In the genomic region with DNA sequence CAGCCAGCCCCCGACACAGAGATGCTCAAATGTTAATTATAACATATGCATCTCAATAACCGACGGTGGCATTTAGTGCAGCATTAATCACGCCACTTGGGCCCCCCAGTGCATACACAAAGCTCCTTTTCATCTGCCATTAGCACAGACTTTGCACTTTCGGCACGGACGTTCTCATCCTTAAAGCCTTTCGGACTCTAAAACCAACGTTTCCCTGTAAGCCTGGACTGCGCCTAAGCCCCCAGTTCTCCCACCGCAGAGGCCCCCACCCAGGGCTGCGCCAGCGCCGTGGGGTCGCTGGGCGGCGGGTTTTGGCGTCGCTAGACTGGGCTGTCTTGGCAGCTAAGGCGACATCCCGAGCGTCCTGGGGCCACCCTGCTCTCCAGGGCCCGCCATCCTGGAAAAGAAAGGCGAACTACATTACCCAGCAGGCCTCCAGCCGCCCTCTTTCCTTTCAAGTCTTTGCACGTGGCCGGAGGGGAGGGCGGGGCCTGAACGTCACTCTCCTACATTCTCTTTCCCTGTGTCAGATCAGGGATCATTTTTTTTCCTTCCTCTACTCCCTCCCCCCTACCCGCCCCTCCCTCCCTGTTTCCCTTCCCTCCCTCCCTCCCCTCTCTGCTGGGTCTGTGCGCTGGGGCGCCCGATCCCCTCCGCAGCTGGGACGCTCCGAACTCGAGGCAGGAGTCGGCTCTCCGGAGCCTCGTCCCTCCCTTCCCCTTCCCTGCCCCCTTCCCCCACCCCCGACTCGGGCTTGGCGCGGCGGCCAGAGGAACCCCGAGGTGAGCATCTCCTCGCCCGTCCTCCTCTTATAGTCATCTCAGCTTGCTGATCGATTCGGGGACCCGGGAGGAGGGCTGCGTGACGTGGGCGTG, we compare ENCODE assay signal across 8 cellular contexts. TPM values are rescaled to one million over a fixed set of nuclear protein-coding genes. Genes with fewer than 3 reads are reported as not detected.
DNase-seq lines count a peak whose midpoint lies in the region; TF ChIP-seq lines count a peak whose summit lies in the region.

Gene CTIF (plus strand): TSS at position 501 of the 875 bp plus-strand sequence. CDS start 80,535 bp downstream, outside the sequence.

- H3K4me1 ChIP-seq in thymus (ENCODE audit: control insufficient read depth, insufficient read depth, low read length), result peaks cover 6% of the 10 kb centered on the region

- POLR2A ChIA-PET in HEK293T (lab: Yijun Ruan, JAX), result interaction anchor here (1.1 to 1.5 kb wide), 3 partner anchors 11 to 948 kb away, joined by 3 to 5 read pairs (median 3); partner anchors contain the start of gene C18orf32

- in situ Hi-C loops in SK-MEL-5 (cut with HindIII; ENCODE audit: low pct_unique_long_range_greater_than_20kb, low sequenced_read_pairs), result no loop called here

- WGBS in thymus, result 10% methylated on average over 54 of the region's 54 CpGs

- H3K27ac ChIP-seq in thymus (ENCODE audit: low read depth), result peak within 1 kb of the TSS; percentile 44

- no peak within 1 kb of the TSS for H3K27ac Mint-ChIP-seq in activated naive CD8-positive, alpha-beta T cell treated with anti-CD3 and anti-CD28 coated beads for 36 hours

- H3K9me3 Mint-ChIP-seq in activated naive CD8-positive, alpha-beta T cell treated with anti-CD3 and anti-CD28 coated beads for 36 hours, result no peaks in the 10 kb centered on the region

- no peaks in the 10 kb centered on the region for H3K9me3 ChIP-seq in thymus (ENCODE audit: control insufficient read depth)

- H3K4me3 Mint-ChIP-seq in activated naive CD8-positive, alpha-beta T cell treated with anti-CD3 and anti-CD28 coated beads for 36 hours, result peak within 1 kb of the TSS; percentile 83

- H3K27me3 Mint-ChIP-seq in activated naive CD8-positive, alpha-beta T cell treated with anti-CD3 and anti-CD28 coated beads for 36 hours, result peaks cover 28% of the 10 kb centered on the region

- H3K36me3 ChIP-seq in thymus (ENCODE audit: control insufficient read depth, insufficient read depth), result no peaks in the 10 kb centered on the region

- DNase-seq in GM04503 (ENCODE audit: low read depth) (peak; percentile 85), HEK293T (ENCODE audit: extremely low spot score) (peak; percentile 81), MV-4-11 (lab: John Stamatoyannopoulos, UW) (peak; percentile 81), SK-MEL-5 (ENCODE audit: low read depth, low spot score) (peak; percentile 93), glomerular visceral epithelial cell (ENCODE audit: extremely low spot score) (peak; percentile 93), nucleus accumbens (lab: John Stamatoyannopoulos, UW) (peak; percentile 28 to 99 (median 94))
- DNase-seq in activated naive CD8-positive, alpha-beta T cell treated with anti-CD3 and anti-CD28 coated beads for 36 hours, result peak; percentile 66

- peaks cover 15% of the 10 kb centered on the region for H3K4me1 Mint-ChIP-seq in activated naive CD8-positive, alpha-beta T cell treated with anti-CD3 and anti-CD28 coated beads for 36 hours

- H3K36me3 Mint-ChIP-seq in activated naive CD8-positive, alpha-beta T cell treated with anti-CD3 and anti-CD28 coated beads for 36 hours, result no peaks in the 10 kb centered on the region

- peaks cover 36% of the 10 kb centered on the region for H3K27me3 ChIP-seq in thymus (ENCODE audit: control insufficient read depth, insufficient read depth)

- CTCF ChIA-PET in HEK293T (lab: Yijun Ruan, JAX), result interaction anchor here (1.1 kb wide), 1 partner anchor 63 kb away, joined by 3 read pairs; no protein-coding TSS in a partner anchor

- H3K4me3 ChIP-seq in thymus (ENCODE audit: low read length), result peak within 1 kb of the TSS; percentile 75

TF ChIP-seq in HEK293T, 16 proteins besides CTCF, POLR2A, EP300 and RAD21:
- TF ChIP-seq LEF1 (IDR thresholded peaks at IDR 0.05; ENCODE audit: borderline replicate concordance) (no peak), L3MBTL2 (conservative IDR thresholded peaks at IDR 0.05) (0 out of 2 replicates have a peak, but pooled peaks have one; percentile 9), ZNF384 (IDR thresholded peaks at IDR 0.05) (no peak; the same call in 1 of the 2 replicates), FOXA1 (IDR thresholded peaks at IDR 0.05) (no peak), TARDBP (IDR thresholded peaks at IDR 0.05) (no peak), NFRKB (IDR thresholded peaks at IDR 0.05) (no peak), ARNT (IDR thresholded peaks at IDR 0.05) (no peak), HDGF (IDR thresholded peaks at IDR 0.05; ENCODE audit: borderline replicate concordance) (no peak), PKNOX1 (IDR thresholded peaks at IDR 0.05) (peak; percentile 64; the same call in 1 of the 2 replicates), FOXM1 (IDR thresholded peaks at IDR 0.05; ENCODE audit: borderline replicate concordance) (no peak), ELF4 (IDR thresholded peaks at IDR 0.05) (no peak)
TF ChIP-seq in HEK293T: peak in this region for 2.

RNA-seq across cellular contexts. Expression of gene CTIF, which starts in this region (rescaled TPM):
- total RNA-seq in SK-MEL-5 (2014; rRNA removed; shearing (Covaris generic)), result 3.7 and 6.2 TPM in 2 replicates
- polyA plus RNA-seq in SK-MEL-5 (2015; cell fraction: cytosol; rRNA removed), result 7.9 and 9.4 TPM in 2 replicates
- polyA plus RNA-seq in SK-MEL-5 (2015; cell fraction: nucleus; rRNA removed), result 18.7 and 24.6 TPM in 2 replicates
- 1 to 10 TPM; 2.3 to 3.5 TPM for total RNA-seq in activated naive CD8-positive, alpha-beta T cell treated with anti-CD3 and anti-CD28 coated beads for 36 hours
- 11.3 TPM for polyA plus RNA-seq in thymus

Comparison
In these comparisons a context has a peak if more than half of its experiments do, and no peak if none do; other contexts are left out.
1. Peak in every context shown above with its lines: DNase-seq, H3K4me3 ChIP-seq and H3K27ac ChIP-seq.